In the genomic region with DNA sequence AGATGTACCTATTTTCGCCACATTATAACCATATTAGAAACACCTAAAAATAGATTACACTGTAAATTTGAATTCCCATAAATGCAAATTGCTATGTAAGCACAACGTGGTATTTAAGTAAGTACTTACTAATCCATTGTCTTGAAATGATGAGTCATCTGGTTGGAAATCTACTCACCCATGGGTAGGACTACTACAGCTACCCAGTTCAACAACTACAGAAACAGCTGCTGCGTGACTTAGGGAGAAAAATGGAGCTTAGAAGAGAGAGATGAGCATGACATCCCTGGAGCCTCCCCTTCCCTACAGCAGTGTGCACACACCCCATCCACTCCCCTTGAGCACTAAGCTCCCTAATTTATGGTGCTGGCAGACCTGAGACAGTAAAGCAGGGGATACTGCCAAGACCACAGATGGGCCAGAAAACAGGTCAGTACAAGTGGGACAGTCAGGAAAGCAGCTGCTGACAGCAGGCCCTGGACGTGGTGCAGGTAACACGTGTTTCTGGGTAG, we compare ENCODE assay signal across 10 cellular contexts. TPM values are rescaled to one million over a fixed set of nuclear protein-coding genes. Genes with fewer than 3 reads are reported as not detected.
A peak's percentile ranks its signal among the peaks of the same experiment; 100 is the strongest.
DNase-seq lines count a peak whose midpoint lies in the region; ATAC-seq, FAIRE-seq and TF ChIP-seq lines count a peak whose summit lies in the region.
"Had no signal": no experiment of that assay in that cellular context is flagged by ENCODE, and none has a peak within 500 bp of the region (broad histone marks: within the 10 kb centered on the region; RNA-seq: fewer than 3 reads in every experiment).

No MANE protein-coding gene starts in this region.

- no peaks in the 10 kb centered on the region for H3K36me3 ChIP-seq in kidney epithelial cell (ENCODE audit: control insufficient read depth, insufficient read depth, low read length)
- H3K36me3 ChIP-seq: SJSA1 had no signal

- TF ChIP-seq CTCF in kidney epithelial cell (IDR thresholded peaks at IDR 0.05; ENCODE audit: insufficient read depth, low read length, poor library complexity, severe bottlenecking): no peak

- peak; percentile 33 for ATAC-seq in HG02623 (IDR thresholded peaks at IDR 0.05; ENCODE audit: unreplicated experiment)
- no peak for ATAC-seq in HG03280 (IDR thresholded peaks at IDR 0.05; ENCODE audit: unreplicated experiment)
- ATAC-seq in GM21515 (IDR thresholded peaks at IDR 0.05; ENCODE audit: unreplicated experiment): no peak
- ATAC-seq in GM18867 (IDR thresholded peaks at IDR 0.05; ENCODE audit: unreplicated experiment): no peak
- ATAC-seq: body of pancreas had no signal

- H3K4me3 ChIP-seq in kidney epithelial cell (ENCODE audit: low read depth, low read length): no peak overlapping the region
- H3K4me3 ChIP-seq: body of pancreas, SJSA1 had no signal

- no peak for DNase-seq in GM12891 (ENCODE audit: insufficient read length, low spot score)
- peak; percentile 71 for DNase-seq in NCI-H82 treated with DMSO at 0.1 percent for 48 hours (lab: John Stamatoyannopoulos, UW; ENCODE audit: unreplicated experiment)
- peak; percentile 54 for DNase-seq in kidney epithelial cell (ENCODE audit: low read depth)
- no peak for DNase-seq in NCI-H526 (lab: John Stamatoyannopoulos, UW)
- DNase-seq: body of pancreas had no signal

- H3K27me3 ChIP-seq in kidney epithelial cell (ENCODE audit: control insufficient read depth, insufficient read depth, low read length): no peaks in the 10 kb centered on the region
- H3K27me3 ChIP-seq: body of pancreas had no signal

- peak; percentile 89 for FAIRE-seq in GM12891 (lab: Jason Lieb, UNC)

- no peak for TF ChIP-seq POLR2A in GM12891 (IDR thresholded peaks at IDR 0.05; ENCODE audit: low read depth, low read length)

TF ChIP-seq in GM12891, 5 proteins besides CTCF, POLR2A, EP300 and RAD21:
- TF ChIP-seq POLR2AphosphoS5 (IDR thresholded peaks at IDR 0.05; ENCODE audit: low read depth, low read length): no peak
- no peak for TF ChIP-seq PAX5 (IDR thresholded peaks at IDR 0.05; ENCODE audit: insufficient read depth, low read length, severe bottlenecking)
- no peak for TF ChIP-seq POU2F2 (IDR thresholded peaks at IDR 0.05; ENCODE audit: low read depth, low read length)
- no peak for TF ChIP-seq TAF1 (IDR thresholded peaks at IDR 0.05; ENCODE audit: low read depth, low read length)
- TF ChIP-seq SPI1 (IDR thresholded peaks at IDR 0.05; ENCODE audit: low read depth, low read length): no peak

RNA-seq across cellular contexts. Expression of gene RRAGD, which starts 26.9 kb away (rescaled TPM):
- 12.7 TPM for polyA plus RNA-seq in GM12891 (2012; ENCODE audit: low read depth, missing spikeins)
- 35.4 and 36.0 TPM in 2 replicates for total RNA-seq in kidney epithelial cell
- total RNA-seq: SJSA1 had no signal

RNA-seq across cellular contexts. Expression of gene UBE2J1, which starts 32.7 kb away (rescaled TPM):
- 37.6 TPM for polyA plus RNA-seq in GM12891 (2012; ENCODE audit: low read depth, missing spikeins)
- 46.1 and 49.3 TPM in 2 replicates for total RNA-seq in kidney epithelial cell

RNA-seq across cellular contexts. Expression of gene ANKRD6, which starts 47.7 kb away (rescaled TPM):
- 1.7 TPM for polyA plus RNA-seq in GM12891 (2012; ENCODE audit: low read depth, missing spikeins)
- total RNA-seq in kidney epithelial cell: 10.0 and 15.4 TPM in 2 replicates

Comparison
In these comparisons a context has a peak if more than half of its experiments do, and no peak if none do; other contexts are left out.
1. DNase-seq: peak in NCI-H82 treated with DMSO at 0.1 percent for 48 hours (single experiment) and kidney epithelial cell (single experiment); none in GM12891 (single experiment) and NCI-H526 (0 of 2).